ENCODE assay signal across 8 cellular contexts in the genomic region with DNA sequence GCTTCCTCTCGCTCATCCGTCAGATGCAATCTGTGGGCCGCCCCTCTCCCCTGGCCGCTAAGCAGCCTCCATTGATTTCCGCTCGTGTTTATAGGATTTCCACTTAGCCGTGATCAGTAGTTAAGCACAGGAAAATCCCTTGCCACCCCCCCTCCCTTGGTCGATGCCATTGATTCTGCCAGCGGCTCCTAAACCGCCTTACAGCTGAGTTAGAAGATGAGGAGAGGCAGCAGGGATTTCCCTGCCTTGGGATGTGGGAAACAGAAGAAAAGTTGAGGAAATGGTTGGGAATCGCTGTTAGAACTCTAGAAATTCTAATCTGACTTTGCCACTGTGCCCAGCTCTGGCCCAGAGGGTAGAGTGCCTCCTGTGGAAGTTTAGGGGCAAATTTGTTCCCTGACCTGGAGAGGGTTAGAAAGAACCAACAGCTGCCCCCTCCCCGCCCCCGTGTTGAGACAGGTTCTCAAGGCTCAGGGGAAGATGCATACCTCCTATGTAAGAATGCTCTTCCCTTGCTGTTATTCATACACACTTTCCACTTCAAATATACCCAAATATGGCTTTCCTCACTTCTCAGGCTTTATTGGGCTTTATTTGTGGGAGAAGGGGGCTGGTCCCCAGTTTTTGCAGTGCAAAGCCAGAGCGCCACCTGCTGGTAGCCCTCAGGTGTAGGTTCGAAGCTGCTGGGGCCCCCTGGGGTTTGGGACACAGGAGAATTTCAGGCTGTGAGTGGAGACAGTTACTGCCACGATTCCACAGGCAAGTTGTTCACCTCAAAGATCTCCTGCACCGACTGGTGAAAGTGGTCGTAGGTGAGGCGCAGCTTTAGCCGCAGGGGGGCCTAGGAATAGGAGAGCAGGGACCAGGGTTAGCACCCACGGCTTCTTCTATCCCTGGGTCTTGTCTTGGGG. TPM values are rescaled to one million over a fixed set of nuclear protein-coding genes. Genes with fewer than 3 reads are reported as not detected.
DNase-seq lines count a peak whose midpoint lies in the region; ATAC-seq, FAIRE-seq and TF ChIP-seq lines count a peak whose summit lies in the region.

No MANE protein-coding gene starts in this region.

- POLR2A ChIA-PET in HEK293 (lab: Yijun Ruan, JAX) = interaction anchor here (0.6 to 1.7 kb wide), 6 partner anchors 80 to 581 kb away, joined by 3 to 9 read pairs (median 3); a partner anchor contains a TSS

- H3K9me3 Mint-ChIP-seq in activated naive CD4-positive, alpha-beta T cell treated with anti-CD3 and anti-CD28 coated beads for 36 hours = no peaks in the 10 kb centered on the region

- peaks cover 16 to 64% of the 10 kb centered on the region in 2 experiments; a peak in 2 of 3 replicates for H3K36me3 ChIP-seq in HEK293 (ENCODE audit: control insufficient read depth in 2 of 2, insufficient read depth in 1 of 2, low read length in 2 of 2)

- H3K9me3 ChIP-seq in HEK293 (ENCODE audit: control insufficient read depth, insufficient read depth, low read depth, low read length) = no peaks in the 10 kb centered on the region

- H3K27ac ChIP-seq in HEK293 (ENCODE audit: extremely low read depth, low read depth, low read length) = peak overlapping the region; percentile 7; the same call in 1 of the 2 replicates

- FAIRE-seq in GM19239 (lab: Jason Lieb, UNC) = no peak

- peaks cover 27% of the 10 kb centered on the region for H3K36me3 Mint-ChIP-seq in activated naive CD4-positive, alpha-beta T cell treated with anti-CD3 and anti-CD28 coated beads for 36 hours (ENCODE audit: low read depth)

- no peak for ATAC-seq in left ventricle myocardium superior

- H3K27me3 Mint-ChIP-seq in activated naive CD4-positive, alpha-beta T cell treated with anti-CD3 and anti-CD28 coated beads for 36 hours (ENCODE audit: low read depth) = no peaks in the 10 kb centered on the region

- H3K4me3 Mint-ChIP-seq in activated naive CD4-positive, alpha-beta T cell treated with anti-CD3 and anti-CD28 coated beads for 36 hours = no peak overlapping the region

- peak; percentile 76 for DNase-seq in AG20443 (ENCODE audit: low spot score)
- DNase-seq in RPMI7951 (ENCODE audit: low read depth) = peak; percentile 32
- DNase-seq in activated naive CD4-positive, alpha-beta T cell treated with anti-CD3 and anti-CD28 coated beads for 36 hours = peak; percentile 79
- DNase-seq in left ventricle myocardium superior = peak; percentile 73
- peak; percentile 52 to 62 (median 58) for DNase-seq in stimulated activated CD4-positive, alpha-beta T cell treated with anti-CD3 and anti-CD28 coated beads, Interleukin-1b, Interleukin-23, amount 100 ng/mL, for 24 hours (ENCODE audit: low read depth in 4 of 4, low spot score in 1 of 4)
- DNase-seq in GM19239 (ENCODE audit: insufficient read length, low spot score) = no peak
- no peak for DNase-seq in ureter (ENCODE audit: low spot score)

- intact Hi-C loops in activated naive CD4-positive, alpha-beta T cell treated with anti-CD3 and anti-CD28 coated beads for 36 hours (cut with micrococcal nuclease) = loop anchor here (1.0 to 10.0 kb wide), 2 partner anchors 231 to 716 kb away; a partner anchor contains a TSS
- intact Hi-C loops in left ventricle myocardium superior (cut with micrococcal nuclease) = loop anchor here (5.0 kb wide), 1 partner anchor 82 kb away; no protein-coding TSS in a partner anchor

- H3K27ac Mint-ChIP-seq in activated naive CD4-positive, alpha-beta T cell treated with anti-CD3 and anti-CD28 coated beads for 36 hours = no peak overlapping the region

- H3K4me1 Mint-ChIP-seq in activated naive CD4-positive, alpha-beta T cell treated with anti-CD3 and anti-CD28 coated beads for 36 hours (ENCODE audit: low read depth) = peaks cover 45% of the 10 kb centered on the region

- H3K4me3 ChIP-seq in HEK293 (ENCODE audit: low read depth, low read length) = no peak overlapping the region

- peak; percentile 72 for TF ChIP-seq CTCF in HEK293 (tag by site-specific recombination; IDR thresholded peaks at IDR 0.05)

- H3K4me1 ChIP-seq in HEK293 (ENCODE audit: control insufficient read depth, insufficient read depth, low read length) = peaks cover 7% of the 10 kb centered on the region

- CTCF ChIA-PET in HEK293 (lab: Yijun Ruan, JAX) = interaction anchor here (0.5 to 10.1 kb wide), 32 partner anchors 8 to 690 kb away, joined by 3 to 338 read pairs (median 4); a partner anchor contains a TSS
- CTCF ChIA-PET in activated naive CD4-positive, alpha-beta T cell treated with anti-CD3 and anti-CD28 coated beads for 36 hours (lab: Charles Lee) = interaction anchor here (0.6 to 11.2 kb wide), 23 partner anchors 9 to 605 kb away, joined by 3 to 209 read pairs (median 4); a partner anchor contains a TSS

TF ChIP-seq in HEK293, 187 proteins besides CTCF, POLR2A, EP300 and RAD21:
- TF ChIP-seq ZNF2 (tag by site-specific recombination; IDR thresholded peaks at IDR 0.05) (peak; percentile 32; the same call in 1 of the 2 replicates), GLIS1 (tag by site-specific recombination; IDR thresholded peaks at IDR 0.05) (peak; percentile 85), ZNF654 (tag by site-specific recombination; IDR thresholded peaks at IDR 0.05; ENCODE audit: low read depth) (peak; percentile 51), KLF16 (tag by site-specific recombination; IDR thresholded peaks at IDR 0.05) (peak; percentile 37; the same call in 1 of the 2 replicates), ZNF404 (tag by site-specific recombination; IDR thresholded peaks at IDR 0.05) (no peak), GLI4 (tag by site-specific recombination; IDR thresholded peaks at IDR 0.05) (no peak)
- TF ChIP-seq, protein P1, sequence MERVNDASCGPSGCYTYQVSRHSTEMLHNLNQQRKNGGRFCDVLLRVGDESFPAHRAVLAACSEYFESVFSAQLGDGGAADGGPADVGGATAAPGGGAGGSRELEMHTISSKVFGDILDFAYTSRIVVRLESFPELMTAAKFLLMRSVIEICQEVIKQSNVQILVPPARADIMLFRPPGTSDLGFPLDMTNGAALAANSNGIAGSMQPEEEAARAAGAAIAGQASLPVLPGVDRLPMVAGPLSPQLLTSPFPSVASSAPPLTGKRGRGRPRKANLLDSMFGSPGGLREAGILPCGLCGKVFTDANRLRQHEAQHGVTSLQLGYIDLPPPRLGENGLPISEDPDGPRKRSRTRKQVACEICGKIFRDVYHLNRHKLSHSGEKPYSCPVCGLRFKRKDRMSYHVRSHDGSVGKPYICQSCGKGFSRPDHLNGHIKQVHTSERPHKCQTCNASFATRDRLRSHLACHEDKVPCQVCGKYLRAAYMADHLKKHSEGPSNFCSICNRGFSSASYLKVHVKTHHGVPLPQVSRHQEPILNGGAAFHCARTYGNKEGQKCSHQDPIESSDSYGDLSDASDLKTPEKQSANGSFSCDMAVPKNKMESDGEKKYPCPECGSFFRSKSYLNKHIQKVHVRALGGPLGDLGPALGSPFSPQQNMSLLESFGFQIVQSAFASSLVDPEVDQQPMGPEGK (tag by site-specific recombination; IDR thresholded peaks at IDR 0.05) = peak; percentile 76
- TF ChIP-seq, protein P2, sequence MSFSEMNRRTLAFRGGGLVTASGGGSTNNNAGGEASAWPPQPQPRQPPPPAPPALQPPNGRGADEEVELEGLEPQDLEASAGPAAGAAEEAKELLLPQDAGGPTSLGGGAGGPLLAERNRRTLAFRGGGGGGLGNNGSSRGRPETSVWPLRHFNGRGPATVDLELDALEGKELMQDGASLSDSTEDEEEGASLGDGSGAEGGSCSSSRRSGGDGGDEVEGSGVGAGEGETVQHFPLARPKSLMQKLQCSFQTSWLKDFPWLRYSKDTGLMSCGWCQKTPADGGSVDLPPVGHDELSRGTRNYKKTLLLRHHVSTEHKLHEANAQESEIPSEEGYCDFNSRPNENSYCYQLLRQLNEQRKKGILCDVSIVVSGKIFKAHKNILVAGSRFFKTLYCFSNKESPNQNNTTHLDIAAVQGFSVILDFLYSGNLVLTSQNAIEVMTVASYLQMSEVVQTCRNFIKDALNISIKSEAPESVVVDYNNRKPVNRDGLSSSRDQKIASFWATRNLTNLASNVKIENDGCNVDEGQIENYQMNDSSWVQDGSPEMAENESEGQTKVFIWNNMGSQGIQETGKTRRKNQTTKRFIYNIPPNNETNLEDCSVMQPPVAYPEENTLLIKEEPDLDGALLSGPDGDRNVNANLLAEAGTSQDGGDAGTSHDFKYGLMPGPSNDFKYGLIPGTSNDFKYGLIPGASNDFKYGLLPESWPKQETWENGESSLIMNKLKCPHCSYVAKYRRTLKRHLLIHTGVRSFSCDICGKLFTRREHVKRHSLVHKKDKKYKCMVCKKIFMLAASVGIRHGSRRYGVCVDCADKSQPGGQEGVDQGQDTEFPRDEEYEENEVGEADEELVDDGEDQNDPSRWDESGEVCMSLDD (tag by site-specific recombination; IDR thresholded peaks at IDR 0.05) = 0 out of 2 replicates have a peak, but pooled peaks have one; percentile 42

RNA-seq across cellular contexts. Expression of a gene that starts 3.2 kb away (rescaled TPM):
- total RNA-seq in RPMI7951 (2014; rRNA removed; shearing (Covaris generic)) = 8.4 and 12.4 TPM in 2 replicates
- total RNA-seq in activated naive CD4-positive, alpha-beta T cell treated with anti-CD3 and anti-CD28 coated beads for 36 hours = 1 to 10 TPM; 6.2 to 6.6 TPM
- total RNA-seq in left ventricle myocardium superior (20.2 TPM), ureter (20.2 TPM)

RNA-seq across cellular contexts. Expression of a gene that starts 7.7 kb away (rescaled TPM):
- not detected in 2 replicates for total RNA-seq in RPMI7951 (2014; rRNA removed; shearing (Covaris generic))
- under 1 TPM; 0.36 to 0.57 TPM for total RNA-seq in activated naive CD4-positive, alpha-beta T cell treated with anti-CD3 and anti-CD28 coated beads for 36 hours
- total RNA-seq in left ventricle myocardium superior (1.0 TPM), ureter (2.8 TPM)

RNA-seq across cellular contexts. Expression of a gene that starts 8.3 kb away (rescaled TPM):
- 7.5 and 7.8 TPM in 2 replicates for total RNA-seq in RPMI7951 (2014; rRNA removed; shearing (Covaris generic))
- 100 to 1,000 TPM; 205 to 216 TPM for total RNA-seq in activated naive CD4-positive, alpha-beta T cell treated with anti-CD3 and anti-CD28 coated beads for 36 hours
- total RNA-seq in left ventricle myocardium superior (15.5 TPM), ureter (248 TPM)

RNA-seq across cellular contexts. Expression of a gene that starts 19.3 kb away (rescaled TPM):
- total RNA-seq in RPMI7951 (2014; rRNA removed; shearing (Covaris generic)) = under 0.01 TPM in 1 of 2 replicates, not detected in the other
- under 1 TPM in 1 of 2 experiments, not detected in 1; 0.05 TPM for total RNA-seq in activated naive CD4-positive, alpha-beta T cell treated with anti-CD3 and anti-CD28 coated beads for 36 hours
- 0.22 TPM for total RNA-seq in left ventricle myocardium superior
- 5.3 TPM for total RNA-seq in ureter

Comparison
In these comparisons a context has a peak if more than half of its experiments do, and no peak if none do; other contexts are left out.
1. DNase-seq: peak in AG20443 (single experiment), RPMI7951 (single experiment), activated naive CD4-positive, alpha-beta T cell treated with anti-CD3 and anti-CD28 coated beads for 36 hours (single experiment), left ventricle myocardium superior (single experiment) and stimulated activated CD4-positive, alpha-beta T cell treated with anti-CD3 and anti-CD28 coated beads, Interleukin-1b, Interleukin-23, amount 100 ng/mL, for 24 hours (4 of 4); none in GM19239 (single experiment) and ureter (single experiment).
2. RNA of a gene that starts 8.3 kb away (total RNA-seq): 248 TPM in ureter (single experiment) and 205 to 216 TPM in activated naive CD4-positive, alpha-beta T cell treated with anti-CD3 and anti-CD28 coated beads for 36 hours; 15.5 TPM in left ventricle myocardium superior (single experiment) and 7.5 to 7.8 TPM in RPMI7951; every median in the first group is over 10 times any median in the second.